Comparison of ENCODE assay signal across 13 cellular contexts in the genomic region with DNA sequence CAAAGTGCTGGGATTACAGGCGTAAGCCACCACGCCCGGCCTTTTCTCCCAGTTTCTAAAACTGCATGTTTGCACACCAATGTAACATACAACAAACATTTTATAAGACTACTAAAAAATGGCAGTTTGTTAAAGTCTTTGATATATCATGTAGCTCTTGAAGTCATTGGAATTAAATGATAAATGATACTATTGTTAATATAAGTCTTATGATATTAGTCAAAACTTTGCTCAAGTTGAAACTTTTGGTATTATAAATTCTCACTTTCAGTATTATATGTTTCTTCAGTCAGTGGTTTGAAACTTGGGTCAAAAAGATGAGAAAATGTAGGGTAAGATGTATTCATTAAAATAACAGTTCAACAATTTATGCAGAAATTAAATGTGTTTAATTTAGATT.
DNase-seq lines count a peak whose midpoint lies in the region; ATAC-seq and TF ChIP-seq lines count a peak whose summit lies in the region.
"Had no signal": no experiment of that assay in that cellular context is flagged by ENCODE, and none has a peak within 500 bp of the region (broad histone marks: within the 10 kb centered on the region; RNA-seq: fewer than 3 reads in every experiment).

No MANE protein-coding gene starts in this region.

- CTCF ChIA-PET in PC-9 (lab: Charles Lee) = no interaction called here

- H3K79me2 ChIP-seq in PC-9 (ENCODE audit: low read depth) = no peaks in the 10 kb centered on the region

- H3K4me2 ChIP-seq in PC-9 = no peak overlapping the region

- H3K4me3 Mint-ChIP-seq in glutamatergic neuron (ENCODE audit: unreplicated experiment) = no peak overlapping the region

- H3K27me3 ChIP-seq in GM06990 (replicated peaks; ENCODE audit: control insufficient read depth, insufficient read depth, low read length) (no peaks in the 10 kb centered on the region), PC-9 (ENCODE audit: insufficient read depth, low read depth) (no peaks in the 10 kb centered on the region)

- H4K20me1 ChIP-seq in PC-9 (ENCODE audit: insufficient read depth) = no peaks in the 10 kb centered on the region

- H3K4me1 ChIP-seq in PC-9 (replicated peaks; ENCODE audit: insufficient read depth) = no peaks in the 10 kb centered on the region

- no TSS peak for BruUV-seq in PC-9 (replicated peaks; lab: Mats Ljungman, UMichigan)

- ATAC-seq in GM18870 (IDR thresholded peaks at IDR 0.05; ENCODE audit: unreplicated experiment) (peak; percentile 82), HG02759 (IDR thresholded peaks at IDR 0.05; ENCODE audit: unreplicated experiment) (peak; percentile 78), HG03457 (IDR thresholded peaks at IDR 0.05; ENCODE audit: unreplicated experiment) (peak; percentile 41)

- POLR2A ChIA-PET in PC-9 (lab: Charles Lee; ENCODE audit: unreplicated experiment) = no interaction called here

- TF ChIP-seq CTCF in GM06990 (IDR thresholded peaks at IDR 0.05; ENCODE audit: insufficient read depth, low read length, poor library complexity, severe bottlenecking) (no peak), glutamatergic neuron (IDR thresholded peaks at IDR 0.05; ENCODE audit: partially characterized antibody, unreplicated experiment) (no peak), PC-9 (conservative IDR thresholded peaks at IDR 0.05) (no peak)

- H3K27me3 Mint-ChIP-seq in glutamatergic neuron (ENCODE audit: unreplicated experiment) = no peaks in the 10 kb centered on the region
- H3K27me3 Mint-ChIP-seq: progenitor cell of endocrine pancreas had no signal

- H3K27ac Mint-ChIP-seq in glutamatergic neuron (ENCODE audit: unreplicated experiment) = no peak overlapping the region
- H3K27ac Mint-ChIP-seq: progenitor cell of endocrine pancreas had no signal

- peaks cover 11% of the 10 kb centered on the region; the same call in 1 of the 2 replicates for H3K9me3 ChIP-seq in PC-9 (ENCODE audit: insufficient read depth, low read depth)

- no peaks in the 10 kb centered on the region for H3K36me3 Mint-ChIP-seq in glutamatergic neuron (ENCODE audit: unreplicated experiment)

- H2AFZ ChIP-seq in PC-9 = no peak overlapping the region

- H3K27ac ChIP-seq in PC-9 = no peak overlapping the region

- no peaks in the 10 kb centered on the region for H3F3A ChIP-seq in PC-9 (ENCODE audit: insufficient read depth, low read depth)

- H3K9me3 Mint-ChIP-seq in glutamatergic neuron (ENCODE audit: unreplicated experiment) = peaks cover 2% of the 10 kb centered on the region

- H3K9me2 ChIP-seq in PC-9 (ENCODE audit: insufficient read depth) = no peaks in the 10 kb centered on the region

- H3K4me1 Mint-ChIP-seq in glutamatergic neuron (ENCODE audit: low read depth, unreplicated experiment) = no peaks in the 10 kb centered on the region

- intact Hi-C loops in PC-9 (cut with micrococcal nuclease; ENCODE audit: unreplicated experiment) = no loop called here

- H3K36me3 ChIP-seq in GM06990 (ENCODE audit: control insufficient read depth, insufficient read depth, low read length) (no peaks in the 10 kb centered on the region), PC-9 (ENCODE audit: low read depth) (no peaks in the 10 kb centered on the region)

- H3K4me3 ChIP-seq in GM06990 (replicated peaks; ENCODE audit: low read depth, low read length) (no peak overlapping the region), PC-9 (no peak overlapping the region)

- DNase-seq in GM06990 (ENCODE audit: extremely low read depth, insufficient read length) = peak; percentile 64
- DNase-seq in glutamatergic neuron = no peak
- no peak for DNase-seq in anterior cingulate cortex (lab: John Stamatoyannopoulos, UW)
- DNase-seq in NCI-H187 (lab: John Stamatoyannopoulos, UW) = no peak
- DNase-seq in PC-9 = no peak
- DNase-seq: DMS 273 treated with DMSO at 0.1 percent for 48 hours; islet precursor cell; NCI-H510A; stimulated activated CD4-positive, alpha-beta T cell treated with anti-CD3 and anti-CD28 coated beads, Interleukin-1b, Interleukin-23, amount 100 ng/mL, for 48 hours had no signal
